In the genomic region with DNA sequence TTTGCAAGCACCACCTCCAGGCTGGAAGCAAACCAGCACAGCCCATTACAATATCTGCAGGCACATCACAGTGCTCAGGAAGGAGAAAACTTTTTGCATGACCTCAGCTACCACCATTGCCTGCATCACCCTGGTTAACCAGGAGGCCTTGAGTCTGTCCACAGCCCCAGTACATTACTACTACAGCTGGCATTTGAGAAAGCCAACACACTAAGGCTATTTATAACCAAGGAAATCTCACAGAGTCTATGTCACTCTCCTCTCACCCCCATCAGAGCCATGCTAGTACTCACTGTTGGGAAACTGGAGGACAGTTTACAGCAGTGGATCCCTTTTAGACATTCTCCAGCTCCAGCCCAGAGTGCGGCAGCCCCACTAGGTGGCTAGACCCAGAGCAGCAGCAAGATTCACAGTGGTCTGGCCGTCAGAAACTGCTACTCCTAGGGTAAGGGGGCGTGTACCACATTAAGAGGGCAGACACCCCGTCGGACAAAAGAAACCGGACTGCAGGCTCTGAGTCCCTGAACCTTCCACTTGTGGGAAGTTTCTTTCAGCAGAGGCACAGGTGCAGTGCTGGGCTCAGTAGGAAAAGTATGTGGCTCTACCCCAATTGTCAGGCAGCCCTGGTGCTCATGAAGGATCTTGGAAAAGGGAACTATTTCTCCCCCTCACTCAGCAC, we compare ENCODE assay signal across 2 cellular contexts.
TF ChIP-seq lines count a peak whose summit lies in the region.

No MANE protein-coding gene starts in this region.

TF ChIP-seq in GM23338, 12 proteins besides CTCF, POLR2A, EP300 and RAD21 (continued from another document and continues in another):
- TF ChIP-seq, protein P1, sequence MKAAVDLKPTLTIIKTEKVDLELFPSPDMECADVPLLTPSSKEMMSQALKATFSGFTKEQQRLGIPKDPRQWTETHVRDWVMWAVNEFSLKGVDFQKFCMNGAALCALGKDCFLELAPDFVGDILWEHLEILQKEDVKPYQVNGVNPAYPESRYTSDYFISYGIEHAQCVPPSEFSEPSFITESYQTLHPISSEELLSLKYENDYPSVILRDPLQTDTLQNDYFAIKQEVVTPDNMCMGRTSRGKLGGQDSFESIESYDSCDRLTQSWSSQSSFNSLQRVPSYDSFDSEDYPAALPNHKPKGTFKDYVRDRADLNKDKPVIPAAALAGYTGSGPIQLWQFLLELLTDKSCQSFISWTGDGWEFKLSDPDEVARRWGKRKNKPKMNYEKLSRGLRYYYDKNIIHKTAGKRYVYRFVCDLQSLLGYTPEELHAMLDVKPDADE (IDR thresholded peaks at IDR 0.05), result no peak
- no peak for TF ChIP-seq CREB1 (CRISPR knock-in tag; IDR thresholded peaks at IDR 0.05; ENCODE audit: low read depth)
- TF ChIP-seq STAT1 (IDR thresholded peaks at IDR 0.05; ENCODE audit: unreplicated experiment), result no peak
- TF ChIP-seq, protein P2, sequence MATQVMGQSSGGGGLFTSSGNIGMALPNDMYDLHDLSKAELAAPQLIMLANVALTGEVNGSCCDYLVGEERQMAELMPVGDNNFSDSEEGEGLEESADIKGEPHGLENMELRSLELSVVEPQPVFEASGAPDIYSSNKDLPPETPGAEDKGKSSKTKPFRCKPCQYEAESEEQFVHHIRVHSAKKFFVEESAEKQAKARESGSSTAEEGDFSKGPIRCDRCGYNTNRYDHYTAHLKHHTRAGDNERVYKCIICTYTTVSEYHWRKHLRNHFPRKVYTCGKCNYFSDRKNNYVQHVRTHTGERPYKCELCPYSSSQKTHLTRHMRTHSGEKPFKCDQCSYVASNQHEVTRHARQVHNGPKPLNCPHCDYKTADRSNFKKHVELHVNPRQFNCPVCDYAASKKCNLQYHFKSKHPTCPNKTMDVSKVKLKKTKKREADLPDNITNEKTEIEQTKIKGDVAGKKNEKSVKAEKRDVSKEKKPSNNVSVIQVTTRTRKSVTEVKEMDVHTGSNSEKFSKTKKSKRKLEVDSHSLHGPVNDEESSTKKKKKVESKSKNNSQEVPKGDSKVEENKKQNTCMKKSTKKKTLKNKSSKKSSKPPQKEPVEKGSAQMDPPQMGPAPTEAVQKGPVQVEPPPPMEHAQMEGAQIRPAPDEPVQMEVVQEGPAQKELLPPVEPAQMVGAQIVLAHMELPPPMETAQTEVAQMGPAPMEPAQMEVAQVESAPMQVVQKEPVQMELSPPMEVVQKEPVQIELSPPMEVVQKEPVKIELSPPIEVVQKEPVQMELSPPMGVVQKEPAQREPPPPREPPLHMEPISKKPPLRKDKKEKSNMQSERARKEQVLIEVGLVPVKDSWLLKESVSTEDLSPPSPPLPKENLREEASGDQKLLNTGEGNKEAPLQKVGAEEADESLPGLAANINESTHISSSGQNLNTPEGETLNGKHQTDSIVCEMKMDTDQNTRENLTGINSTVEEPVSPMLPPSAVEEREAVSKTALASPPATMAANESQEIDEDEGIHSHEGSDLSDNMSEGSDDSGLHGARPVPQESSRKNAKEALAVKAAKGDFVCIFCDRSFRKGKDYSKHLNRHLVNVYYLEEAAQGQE (IDR thresholded peaks at IDR 0.05; ENCODE audit: unreplicated experiment), result no peak
- TF ChIP-seq ZNF331 (CRISPR knock-in tag; IDR thresholded peaks at IDR 0.05; ENCODE audit: low read depth), result no peak
- no peak for TF ChIP-seq EZH2phosphoT487 (IDR thresholded peaks at IDR 0.05; ENCODE audit: unreplicated experiment)
- TF ChIP-seq POLR2AphosphoS5 (IDR thresholded peaks at IDR 0.05; ENCODE audit: low read depth), result no peak
- TF ChIP-seq, protein P3, sequence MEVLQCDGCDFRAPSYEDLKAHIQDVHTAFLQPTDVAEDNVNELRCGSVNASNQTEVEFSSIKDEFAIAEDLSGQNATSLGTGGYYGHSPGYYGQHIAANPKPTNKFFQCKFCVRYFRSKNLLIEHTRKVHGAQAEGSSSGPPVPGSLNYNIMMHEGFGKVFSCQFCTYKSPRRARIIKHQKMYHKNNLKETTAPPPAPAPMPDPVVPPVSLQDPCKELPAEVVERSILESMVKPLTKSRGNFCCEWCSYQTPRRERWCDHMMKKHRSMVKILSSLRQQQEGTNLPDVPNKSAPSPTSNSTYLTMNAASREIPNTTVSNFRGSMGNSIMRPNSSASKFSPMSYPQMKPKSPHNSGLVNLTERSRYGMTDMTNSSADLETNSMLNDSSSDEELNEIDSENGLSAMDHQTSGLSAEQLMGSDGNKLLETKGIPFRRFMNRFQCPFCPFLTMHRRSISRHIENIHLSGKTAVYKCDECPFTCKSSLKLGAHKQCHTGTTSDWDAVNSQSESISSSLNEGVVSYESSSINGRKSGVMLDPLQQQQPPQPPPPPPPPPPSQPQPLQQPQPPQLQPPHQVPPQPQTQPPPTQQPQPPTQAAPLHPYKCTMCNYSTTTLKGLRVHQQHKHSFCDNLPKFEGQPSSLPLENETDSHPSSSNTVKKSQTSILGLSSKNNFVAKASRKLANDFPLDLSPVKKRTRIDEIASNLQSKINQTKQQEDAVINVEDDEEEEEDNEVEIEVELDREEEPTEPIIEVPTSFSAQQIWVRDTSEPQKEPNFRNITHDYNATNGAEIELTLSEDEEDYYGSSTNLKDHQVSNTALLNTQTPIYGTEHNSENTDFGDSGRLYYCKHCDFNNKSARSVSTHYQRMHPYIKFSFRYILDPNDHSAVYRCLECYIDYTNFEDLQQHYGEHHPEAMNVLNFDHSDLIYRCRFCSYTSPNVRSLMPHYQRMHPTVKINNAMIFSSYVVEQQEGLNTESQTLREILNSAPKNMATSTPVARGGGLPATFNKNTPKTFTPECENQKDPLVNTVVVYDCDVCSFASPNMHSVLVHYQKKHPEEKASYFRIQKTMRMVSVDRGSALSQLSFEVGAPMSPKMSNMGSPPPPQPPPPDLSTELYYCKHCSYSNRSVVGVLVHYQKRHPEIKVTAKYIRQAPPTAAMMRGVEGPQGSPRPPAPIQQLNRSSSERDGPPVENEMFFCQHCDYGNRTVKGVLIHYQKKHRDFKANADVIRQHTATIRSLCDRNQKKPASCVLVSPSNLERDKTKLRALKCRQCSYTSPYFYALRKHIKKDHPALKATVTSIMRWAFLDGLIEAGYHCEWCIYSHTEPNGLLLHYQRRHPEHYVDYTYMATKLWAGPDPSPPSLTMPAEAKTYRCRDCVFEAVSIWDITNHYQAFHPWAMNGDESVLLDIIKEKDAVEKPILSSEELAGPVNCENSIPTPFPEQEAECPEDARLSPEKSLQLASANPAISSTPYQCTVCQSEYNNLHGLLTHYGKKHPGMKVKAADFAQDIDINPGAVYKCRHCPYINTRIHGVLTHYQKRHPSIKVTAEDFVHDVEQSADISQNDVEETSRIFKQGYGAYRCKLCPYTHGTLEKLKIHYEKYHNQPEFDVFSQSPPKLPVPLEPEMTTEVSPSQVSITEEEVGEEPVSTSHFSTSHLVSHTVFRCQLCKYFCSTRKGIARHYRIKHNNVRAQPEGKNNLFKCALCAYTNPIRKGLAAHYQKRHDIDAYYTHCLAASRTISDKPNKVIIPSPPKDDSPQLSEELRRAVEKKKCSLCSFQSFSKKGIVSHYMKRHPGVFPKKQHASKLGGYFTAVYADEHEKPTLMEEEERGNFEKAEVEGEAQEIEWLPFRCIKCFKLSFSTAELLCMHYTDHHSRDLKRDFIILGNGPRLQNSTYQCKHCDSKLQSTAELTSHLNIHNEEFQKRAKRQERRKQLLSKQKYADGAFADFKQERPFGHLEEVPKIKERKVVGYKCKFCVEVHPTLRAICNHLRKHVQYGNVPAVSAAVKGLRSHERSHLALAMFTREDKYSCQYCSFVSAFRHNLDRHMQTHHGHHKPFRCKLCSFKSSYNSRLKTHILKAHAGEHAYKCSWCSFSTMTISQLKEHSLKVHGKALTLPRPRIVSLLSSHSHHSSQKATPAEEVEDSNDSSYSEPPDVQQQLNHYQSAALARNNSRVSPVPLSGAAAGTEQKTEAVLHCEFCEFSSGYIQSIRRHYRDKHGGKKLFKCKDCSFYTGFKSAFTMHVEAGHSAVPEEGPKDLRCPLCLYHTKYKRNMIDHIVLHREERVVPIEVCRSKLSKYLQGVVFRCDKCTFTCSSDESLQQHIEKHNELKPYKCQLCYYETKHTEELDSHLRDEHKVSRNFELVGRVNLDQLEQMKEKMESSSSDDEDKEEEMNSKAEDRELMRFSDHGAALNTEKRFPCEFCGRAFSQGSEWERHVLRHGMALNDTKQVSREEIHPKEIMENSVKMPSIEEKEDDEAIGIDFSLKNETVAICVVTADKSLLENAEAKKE (CRISPR knock-in tag; IDR thresholded peaks at IDR 0.05), result no peak

TF ChIP-seq in WTC11, 78 proteins besides CTCF, POLR2A, EP300 and RAD21 (continued from another document):
- TF ChIP-seq, protein P4, sequence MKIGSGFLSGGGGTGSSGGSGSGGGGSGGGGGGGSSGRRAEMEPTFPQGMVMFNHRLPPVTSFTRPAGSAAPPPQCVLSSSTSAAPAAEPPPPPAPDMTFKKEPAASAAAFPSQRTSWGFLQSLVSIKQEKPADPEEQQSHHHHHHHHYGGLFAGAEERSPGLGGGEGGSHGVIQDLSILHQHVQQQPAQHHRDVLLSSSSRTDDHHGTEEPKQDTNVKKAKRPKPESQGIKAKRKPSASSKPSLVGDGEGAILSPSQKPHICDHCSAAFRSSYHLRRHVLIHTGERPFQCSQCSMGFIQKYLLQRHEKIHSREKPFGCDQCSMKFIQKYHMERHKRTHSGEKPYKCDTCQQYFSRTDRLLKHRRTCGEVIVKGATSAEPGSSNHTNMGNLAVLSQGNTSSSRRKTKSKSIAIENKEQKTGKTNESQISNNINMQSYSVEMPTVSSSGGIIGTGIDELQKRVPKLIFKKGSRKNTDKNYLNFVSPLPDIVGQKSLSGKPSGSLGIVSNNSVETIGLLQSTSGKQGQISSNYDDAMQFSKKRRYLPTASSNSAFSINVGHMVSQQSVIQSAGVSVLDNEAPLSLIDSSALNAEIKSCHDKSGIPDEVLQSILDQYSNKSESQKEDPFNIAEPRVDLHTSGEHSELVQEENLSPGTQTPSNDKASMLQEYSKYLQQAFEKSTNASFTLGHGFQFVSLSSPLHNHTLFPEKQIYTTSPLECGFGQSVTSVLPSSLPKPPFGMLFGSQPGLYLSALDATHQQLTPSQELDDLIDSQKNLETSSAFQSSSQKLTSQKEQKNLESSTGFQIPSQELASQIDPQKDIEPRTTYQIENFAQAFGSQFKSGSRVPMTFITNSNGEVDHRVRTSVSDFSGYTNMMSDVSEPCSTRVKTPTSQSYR (CRISPR knock-in tag; IDR thresholded peaks at IDR 0.05), result no peak
- TF ChIP-seq NFATC4 (CRISPR knock-in tag; IDR thresholded peaks at IDR 0.05) (no peak), OVOL2 (CRISPR knock-in tag; IDR thresholded peaks at IDR 0.05; ENCODE audit: borderline replicate concordance) (no peak), ZNF671 (CRISPR knock-in tag; IDR thresholded peaks at IDR 0.05) (no peak), FOXP1 (CRISPR knock-in tag; IDR thresholded peaks at IDR 0.05; ENCODE audit: borderline replicate concordance) (no peak), FOXK1 (CRISPR knock-in tag; IDR thresholded peaks at IDR 0.05) (no peak), ZNF416 (CRISPR knock-in tag; IDR thresholded peaks at IDR 0.05) (no peak), ZNF232 (CRISPR knock-in tag; IDR thresholded peaks at IDR 0.05) (no peak), TEAD1 (CRISPR knock-in tag; IDR thresholded peaks at IDR 0.05) (no peak)
- TF ChIP-seq, protein P5, sequence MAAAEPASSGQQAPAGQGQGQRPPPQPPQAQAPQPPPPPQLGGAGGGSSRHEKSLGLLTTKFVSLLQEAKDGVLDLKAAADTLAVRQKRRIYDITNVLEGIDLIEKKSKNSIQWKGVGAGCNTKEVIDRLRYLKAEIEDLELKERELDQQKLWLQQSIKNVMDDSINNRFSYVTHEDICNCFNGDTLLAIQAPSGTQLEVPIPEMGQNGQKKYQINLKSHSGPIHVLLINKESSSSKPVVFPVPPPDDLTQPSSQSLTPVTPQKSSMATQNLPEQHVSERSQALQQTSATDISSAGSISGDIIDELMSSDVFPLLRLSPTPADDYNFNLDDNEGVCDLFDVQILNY (CRISPR knock-in tag; IDR thresholded peaks at IDR 0.05), result no peak
- TF ChIP-seq, protein P6, sequence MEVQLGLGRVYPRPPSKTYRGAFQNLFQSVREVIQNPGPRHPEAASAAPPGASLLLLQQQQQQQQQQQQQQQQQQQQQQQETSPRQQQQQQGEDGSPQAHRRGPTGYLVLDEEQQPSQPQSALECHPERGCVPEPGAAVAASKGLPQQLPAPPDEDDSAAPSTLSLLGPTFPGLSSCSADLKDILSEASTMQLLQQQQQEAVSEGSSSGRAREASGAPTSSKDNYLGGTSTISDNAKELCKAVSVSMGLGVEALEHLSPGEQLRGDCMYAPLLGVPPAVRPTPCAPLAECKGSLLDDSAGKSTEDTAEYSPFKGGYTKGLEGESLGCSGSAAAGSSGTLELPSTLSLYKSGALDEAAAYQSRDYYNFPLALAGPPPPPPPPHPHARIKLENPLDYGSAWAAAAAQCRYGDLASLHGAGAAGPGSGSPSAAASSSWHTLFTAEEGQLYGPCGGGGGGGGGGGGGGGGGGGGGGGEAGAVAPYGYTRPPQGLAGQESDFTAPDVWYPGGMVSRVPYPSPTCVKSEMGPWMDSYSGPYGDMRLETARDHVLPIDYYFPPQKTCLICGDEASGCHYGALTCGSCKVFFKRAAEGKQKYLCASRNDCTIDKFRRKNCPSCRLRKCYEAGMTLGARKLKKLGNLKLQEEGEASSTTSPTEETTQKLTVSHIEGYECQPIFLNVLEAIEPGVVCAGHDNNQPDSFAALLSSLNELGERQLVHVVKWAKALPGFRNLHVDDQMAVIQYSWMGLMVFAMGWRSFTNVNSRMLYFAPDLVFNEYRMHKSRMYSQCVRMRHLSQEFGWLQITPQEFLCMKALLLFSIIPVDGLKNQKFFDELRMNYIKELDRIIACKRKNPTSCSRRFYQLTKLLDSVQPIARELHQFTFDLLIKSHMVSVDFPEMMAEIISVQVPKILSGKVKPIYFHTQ (CRISPR knock-in tag; IDR thresholded peaks at IDR 0.05), result no peak
